Comparison of ENCODE assay signal across 24 cellular contexts in genomic region chr22:48277868-48278581, GRCh38.
DNase-seq lines count a peak whose midpoint lies in the region; ATAC-seq, FAIRE-seq and TF ChIP-seq lines count a peak whose summit lies in the region.
"Had no signal": no experiment of that assay in that cellular context is flagged by ENCODE, and none has a peak within 500 bp of the region (broad histone marks: within the 10 kb centered on the region; RNA-seq: fewer than 3 reads in every experiment).

No MANE protein-coding gene starts in this region.

- no peak overlapping the region for H3K27ac ChIP-seq in MM.1S (ENCODE audit: low read length)
- H3K27ac ChIP-seq in colonic mucosa, result no peak overlapping the region
- no peak overlapping the region for H3K27ac ChIP-seq in sigmoid colon
- H3K27ac ChIP-seq: brain microvascular endothelial cell, KMS-11 had no signal

- no peak for TF ChIP-seq POLR2A in sigmoid colon (IDR thresholded peaks at IDR 0.05)

- no peaks in the 10 kb centered on the region for H3F3A ChIP-seq in MM.1S (ENCODE audit: insufficient read depth, low read length)

- H3K4me1 ChIP-seq in MM.1S (ENCODE audit: low read length) (no peaks in the 10 kb centered on the region), colonic mucosa (peaks cover 3% of the 10 kb centered on the region), sigmoid colon (peaks cover 0 to 25% (median 19%) of the 10 kb centered on the region in 4 donors)

- TF ChIP-seq CTCF in MM.1S (IDR thresholded peaks at IDR 0.05; ENCODE audit: low read length), result no peak
- TF ChIP-seq CTCF in colonic mucosa (IDR thresholded peaks at IDR 0.05), result no peak
- TF ChIP-seq CTCF in sigmoid colon (IDR thresholded peaks at IDR 0.05), result no peak
- no peak for TF ChIP-seq CTCF in D721Med (IDR thresholded peaks at IDR 0.05; ENCODE audit: insufficient read depth, missing control alignments)

- H3K9me3 ChIP-seq in MM.1S (replicated peaks; ENCODE audit: insufficient read depth, low read length) (0 out of 2 replicates have a peak, but pooled peaks cover 3% of the 10 kb centered on the region), colonic mucosa (no peaks in the 10 kb centered on the region), sigmoid colon (no peaks in the 10 kb centered on the region)
- H3K9me3 ChIP-seq: SK-N-SH had no signal

- 9 to 43% methylated on average over 19 of the region's 19 CpGs for WGBS in sigmoid colon, 2 donors

- no peak for ATAC-seq in GM18907 (IDR thresholded peaks at IDR 0.05; ENCODE audit: unreplicated experiment)
- no peak for ATAC-seq in HG03469 (IDR thresholded peaks at IDR 0.05; ENCODE audit: unreplicated experiment)
- ATAC-seq: activated CD4-positive, CD25-positive, alpha-beta regulatory T cell treated with anti-CD3 and anti-CD28 coated beads, Interleukin-2, amount 50 U/mL, for 24 hours; GM12878; naive thymus-derived CD4-positive, alpha-beta T cell had no signal

- H3K36me3 ChIP-seq in MM.1S (replicated peaks; ENCODE audit: insufficient read depth, low read length), result no peaks in the 10 kb centered on the region
- no peaks in the 10 kb centered on the region for H3K36me3 ChIP-seq in colonic mucosa
- H3K36me3 ChIP-seq in sigmoid colon, result no peaks in the 10 kb centered on the region
- H3K36me3 ChIP-seq: brain microvascular endothelial cell had no signal

- no peaks in the 10 kb centered on the region for H4K20me1 ChIP-seq in MM.1S (ENCODE audit: insufficient read depth, low read length)

- H3K4me2 ChIP-seq in MM.1S (ENCODE audit: low read depth, low read length), result no peak overlapping the region
- H3K4me2 ChIP-seq: KMS-11, SK-N-SH, smooth muscle cell had no signal

- H3K9me2 ChIP-seq in MM.1S (replicated peaks; ENCODE audit: insufficient read depth, low read length), result no peaks in the 10 kb centered on the region
- H3K9me2 ChIP-seq: SK-N-SH had no signal

- H3K27me3 ChIP-seq in MM.1S (replicated peaks; ENCODE audit: insufficient read depth, low read length) (no peaks in the 10 kb centered on the region), colonic mucosa (no peaks in the 10 kb centered on the region), sigmoid colon (peaks cover 0 to 15% (median 0%) of the 10 kb centered on the region in 3 donors)
- H3K27me3 ChIP-seq: brain microvascular endothelial cell had no signal

- intact Hi-C loops in colonic mucosa (cut with DNase I) (no loop called here), sigmoid colon (cut with DNase I) (no loop called here)

- H3K79me2 ChIP-seq in MM.1S (ENCODE audit: low read length), result no peaks in the 10 kb centered on the region

- H3K9ac ChIP-seq in MM.1S (ENCODE audit: low read length) (no peak overlapping the region), colonic mucosa (ENCODE audit: low read depth in 2 of 2, low read length in 2 of 2) (no peak overlapping the region)
- H3K9ac ChIP-seq: KMS-11, SK-N-SH had no signal

- H2AFZ ChIP-seq in MM.1S (ENCODE audit: low read length), result no peak overlapping the region

- H3K4me3 ChIP-seq in MM.1S (ENCODE audit: low read length), result no peak overlapping the region
- no peak overlapping the region for H3K4me3 ChIP-seq in colonic mucosa
- H3K4me3 ChIP-seq in sigmoid colon, result no peak overlapping the region
- H3K4me3 ChIP-seq: GM12878, lung, smooth muscle cell had no signal

- FAIRE-seq in D721Med (lab: Jason Lieb, UNC), result no peak
- FAIRE-seq: endothelial cell of umbilical vein, GM12878, HTR-8/SVneo had no signal

- TF ChIP-seq EP300 in sigmoid colon (IDR thresholded peaks at IDR 0.05), result no peak

- DNase-seq in MM.1S, result peak; percentile 1
- DNase-seq in colonic mucosa, result peak; percentile 54
- peak; percentile 89 for DNase-seq in mesenteric fat pad (ENCODE audit: low spot score)
- DNase-seq in sigmoid colon, result peak; percentile 54
- no peak for DNase-seq in OCI-M1 (lab: John Stamatoyannopoulos, UW)
- no peak for DNase-seq in D721Med (ENCODE audit: insufficient read length, low spot score)
- DNase-seq: activated T-cell treated with anti-CD3 and anti-CD28 coated beads, Interleukin-2, amount 50 U/mL, for 48 hours; brain microvascular endothelial cell; cortex of kidney; naive thymus-derived CD4-positive, alpha-beta T cell; NCI-H1092; NCI-H2029; SK-N-SH; stimulated activated CD4-positive, alpha-beta T cell treated with anti-CD3 and anti-CD28 coated beads, Interleukin-4, amount 100 ng/mL, for 1 hour; T-helper 9 cell had no signal

Comparison
In these comparisons a context has a peak if more than half of its experiments do, and no peak if none do; other contexts are left out.
1. DNase-seq: peak in MM.1S (single experiment), colonic mucosa (single experiment), mesenteric fat pad (single experiment) and sigmoid colon (single experiment); none in OCI-M1 (single experiment) and D721Med (single experiment).